9 cellular contexts compared by ENCODE assay signal in genomic region chr7:139726485-139726869, GRCh38. TPM values are rescaled to one million over a fixed set of nuclear protein-coding genes. Genes with fewer than 3 reads are reported as not detected.
DNase-seq lines count a peak whose midpoint lies in the region; ATAC-seq and TF ChIP-seq lines count a peak whose summit lies in the region.
"Had no signal": no experiment of that assay in that cellular context is flagged by ENCODE, and none has a peak within 500 bp of the region (broad histone marks: within the 10 kb centered on the region; RNA-seq: fewer than 3 reads in every experiment).

No MANE protein-coding gene starts in this region.

- DNase-seq in heart left ventricle (no peak), Right ventricle myocardium superior (no peak), amniotic epithelial cell (ENCODE audit: low read depth) (peak; percentile 82), lower lobe of right lung (no peak), tibial nerve (ENCODE audit: low spot score in 2 of 2) (no peak)
- no peak for DNase-seq in activated CD4-positive, CD25-positive, alpha-beta regulatory T cell treated with anti-CD3 and anti-CD28 coated beads, Interleukin-2, amount 50 U/mL, for 72 hours
- DNase-seq: aorta had no signal

- H3K27ac ChIP-seq in heart left ventricle, result peak overlapping the region; percentile 26 to 97 (median 58)
- H3K27ac ChIP-seq in lower lobe of right lung, result peak overlapping the region; percentile 28
- peak overlapping the region in 3 of 4 donors; percentile 32 to 69 (median 60) for H3K27ac ChIP-seq in tibial nerve

- TF ChIP-seq EP300 in tibial nerve (IDR thresholded peaks at IDR 0.05), result peak in 1 of 2 donors; percentile 60

- no peak for ATAC-seq in heart left ventricle
- no peak for ATAC-seq in Right ventricle myocardium superior (ENCODE audit: poor library complexity)
- ATAC-seq in lower lobe of right lung, result peak; percentile 25 to 33
- no peak for ATAC-seq in esophagus mucosa
- no peak for ATAC-seq in GM18502 (IDR thresholded peaks at IDR 0.05; ENCODE audit: poor library complexity, unreplicated experiment)

- TF ChIP-seq CTCF in heart left ventricle (IDR thresholded peaks at IDR 0.05) (no peak), lower lobe of right lung (IDR thresholded peaks at IDR 0.05) (no peak), tibial nerve (IDR thresholded peaks at IDR 0.05) (no peak)

- no peak for TF ChIP-seq POLR2A in heart left ventricle (IDR thresholded peaks at IDR 0.05)
- TF ChIP-seq POLR2A in tibial nerve (IDR thresholded peaks at IDR 0.05), result no peak

- intact Hi-C loops in heart left ventricle (cut with DNase I), result loop anchor here in 3 of 10 donors (5.0 to 10.0 kb wide), 3 partner anchors 48 to 74 kb away; partner anchors contain the start of gene HIPK2 (in 2 of the 3)
- intact Hi-C loops in Right ventricle myocardium superior (cut with DNase I), result no loop called here
- intact Hi-C loops in lower lobe of right lung (cut with DNase I), result no loop called here

- peaks cover 0 to 6% (median 0%) of the 10 kb centered on the region in 9 donors for H3K36me3 ChIP-seq in heart left ventricle
- H3K36me3 ChIP-seq in lower lobe of right lung, result no peaks in the 10 kb centered on the region
- H3K36me3 ChIP-seq in tibial nerve, result peaks cover 0 to 7% (median 0%) of the 10 kb centered on the region in 3 donors

- no peaks in the 10 kb centered on the region for H3K27me3 ChIP-seq in heart left ventricle
- H3K27me3 ChIP-seq in lower lobe of right lung (ENCODE audit: low read depth), result no peaks in the 10 kb centered on the region
- H3K27me3 ChIP-seq in tibial nerve, result no peaks in the 10 kb centered on the region

- H3K4me1 ChIP-seq in heart left ventricle (peaks cover 26 to 90% (median 64%) of the 10 kb centered on the region in 12 donors), lower lobe of right lung (peaks cover 78% of the 10 kb centered on the region), tibial nerve (peaks cover 0 to 57% (median 30%) of the 10 kb centered on the region in 4 donors)

- H3K9me3 ChIP-seq in heart left ventricle (no peaks in the 10 kb centered on the region), lower lobe of right lung (no peaks in the 10 kb centered on the region), tibial nerve (no peaks in the 10 kb centered on the region)

- no peak overlapping the region for H3K4me3 ChIP-seq in heart left ventricle
- H3K4me3 ChIP-seq in lower lobe of right lung, result no peak overlapping the region
- no peak overlapping the region for H3K4me3 ChIP-seq in tibial nerve

- WGBS in heart left ventricle, 4 donors, result 73 to 86% (median 81%) methylated on average over 3 of the region's 3 CpGs
- 79 to 85% methylated on average over 3 of the region's 3 CpGs for whole genome bisulfite sequencing in tibial nerve, 2 donors

RNA-seq across cellular contexts. Expression of gene HIPK2, which starts 51.3 kb away (rescaled TPM):
- total RNA-seq in heart left ventricle, result 100 to 1,000 TPM; 102 to 244 (median 143) TPM
- polyA plus RNA-seq in heart left ventricle, result 100 to 1,000 TPM in 1 of 2 donors, 10 to 100 TPM in 1; 43.2 to 205 TPM
- 88.5 TPM for total RNA-seq in Right ventricle myocardium superior
- 81.0 TPM for total RNA-seq in lower lobe of right lung
- total RNA-seq in tibial nerve, result 10 to 100 TPM; 24.9 to 41.1 (median 29.7) TPM
- 39.5 TPM for total RNA-seq in esophagus mucosa

Comparison
In these comparisons a context has a peak if more than half of its experiments do, and no peak if none do; other contexts are left out.
1. ATAC-seq: peak in lower lobe of right lung (2 of 2); none in heart left ventricle (0 of 4), Right ventricle myocardium superior (single experiment), esophagus mucosa (single experiment) and GM18502 (single experiment).
2. Peak in every context shown above with its lines, with median percentiles within 50 percentile points of each other: H3K27ac ChIP-seq.